ENCODE assay signal across 8 cellular contexts in genomic region chr13:110715395-110716234, GRCh38. TPM values are rescaled to one million over a fixed set of nuclear protein-coding genes. Genes with fewer than 3 reads are reported as not detected.
DNase-seq lines count a peak whose midpoint lies in the region; ATAC-seq, FAIRE-seq and TF ChIP-seq lines count a peak whose summit lies in the region.

No MANE protein-coding gene starts in this region.

- peak; percentile 98 for FAIRE-seq in GM12891 (lab: Jason Lieb, UNC)

- TF ChIP-seq EP300 in tibial nerve (IDR thresholded peaks at IDR 0.05): peak in 1 of 2 donors; percentile 84

- H3K9ac ChIP-seq in parathyroid adenoma: no peak overlapping the region

- WGBS in adipose tissue, 3 donors: 0 to 1% (median 0%) methylated on average over 71 to 73 of the region's 73 CpGs
- 1% methylated on average over 28 to 56 of the region's 73 CpGs for WGBS in tibial nerve, 2 donors

- peaks cover 8% of the 10 kb centered on the region for H3K36me3 ChIP-seq in cardiac muscle cell
- no peaks in the 10 kb centered on the region for H3K36me3 ChIP-seq in parathyroid adenoma (ENCODE audit: control insufficient read depth, insufficient read depth, low read length)
- H3K36me3 ChIP-seq in tibial nerve: peaks cover 0 to 17% (median 3%) of the 10 kb centered on the region in 3 donors

- peak; percentile 28 for TF ChIP-seq CTCF in cardiac muscle cell (IDR thresholded peaks at IDR 0.05; ENCODE audit: low read depth, low read length)
- peak; percentile 20 for TF ChIP-seq CTCF in parathyroid adenoma (IDR thresholded peaks at IDR 0.05)
- TF ChIP-seq CTCF in tibial nerve (IDR thresholded peaks at IDR 0.05): peak in 3 of 5 experiments; percentile 28 to 55 (median 44)

- TF ChIP-seq POLR2A in GM12891 (IDR thresholded peaks at IDR 0.05; ENCODE audit: low read depth, low read length) (no peak), tibial nerve (IDR thresholded peaks at IDR 0.05) (peak; percentile 82)

- H3K4me2 ChIP-seq in parathyroid adenoma (ENCODE audit: low read length): peak overlapping the region; percentile 95

- peak overlapping the region; percentile 75 for H2AFZ ChIP-seq in parathyroid adenoma

- peaks cover 4% of the 10 kb centered on the region for H3K79me2 ChIP-seq in parathyroid adenoma

- H3K27me3 ChIP-seq in cardiac muscle cell (no peaks in the 10 kb centered on the region), parathyroid adenoma (ENCODE audit: control insufficient read depth, insufficient read depth, low read length) (no peaks in the 10 kb centered on the region), tibial nerve (no peaks in the 10 kb centered on the region)

- H3K27ac ChIP-seq in adipose tissue (ENCODE audit: low read depth, low read length) (peak overlapping the region; percentile 73), cardiac muscle cell (peak overlapping the region; percentile 92), parathyroid adenoma (peak overlapping the region; percentile 93), tibial nerve (peak overlapping the region; percentile 98 to 100 (median 98))

- H3K9me3 ChIP-seq in cardiac muscle cell (ENCODE audit: low read depth) (no peaks in the 10 kb centered on the region), parathyroid adenoma (ENCODE audit: control insufficient read depth, low read length) (no peaks in the 10 kb centered on the region), tibial nerve (no peaks in the 10 kb centered on the region)

- H3K4me1 ChIP-seq in cardiac muscle cell (ENCODE audit: low read depth) (peaks cover 13% of the 10 kb centered on the region), parathyroid adenoma (no peaks in the 10 kb centered on the region), tibial nerve (peaks cover 0 to 35% (median 21%) of the 10 kb centered on the region in 4 donors)

- ATAC-seq in HG02840 (IDR thresholded peaks at IDR 0.05; ENCODE audit: low FRiP score, unreplicated experiment): peak; percentile 51

- DNase-seq in GM12891 (ENCODE audit: insufficient read length, low spot score) (peak; percentile 93), NCI-H1417 treated with DMSO at 0.1 percent for 48 hours (lab: John Stamatoyannopoulos, UW) (peak; percentile 100), SW480 (ENCODE audit: low spot score) (peak; percentile 100), cardiac muscle cell (ENCODE audit: low read depth in 1 of 2, low spot score in 1 of 2) (peak; percentile 99 to 100), tibial nerve (ENCODE audit: low spot score in 2 of 2) (peak; percentile 96 to 98)

- H3K4me3 ChIP-seq in cardiac muscle cell: peak overlapping the region; percentile 96
- H3K4me3 ChIP-seq in parathyroid adenoma (ENCODE audit: low read depth, low read length): peak overlapping the region; percentile 95
- peak overlapping the region; percentile 89 to 94 (median 92) for H3K4me3 ChIP-seq in tibial nerve

TF ChIP-seq in GM12891, 5 proteins besides CTCF, POLR2A, EP300 and RAD21:
- peak; percentile 14 for TF ChIP-seq PAX5 (IDR thresholded peaks at IDR 0.05; ENCODE audit: insufficient read depth, low read length, severe bottlenecking)
- TF ChIP-seq POLR2AphosphoS5 (IDR thresholded peaks at IDR 0.05; ENCODE audit: low read depth, low read length): no peak
- peak; percentile 64 for TF ChIP-seq TAF1 (IDR thresholded peaks at IDR 0.05; ENCODE audit: low read depth, low read length)

RNA-seq across cellular contexts. Expression of gene ING1, which starts 2.1 kb away (rescaled TPM):
- 19.1 TPM for polyA plus RNA-seq in GM12891 (2012; ENCODE audit: low read depth, missing spikeins)
- polyA plus RNA-seq in adipose tissue (10 to 100 TPM; 10.1 to 16.0 (median 11.7) TPM), cardiac muscle cell (16.5 and 22.2 TPM in 2 replicates)
- total RNA-seq in cardiac muscle cell (24.2 and 28.6 TPM in 2 replicates), tibial nerve (10 to 100 TPM; 23.6 to 32.2 (median 28.3) TPM)

RNA-seq across cellular contexts. Expression of gene CARS2, which starts 9.7 kb away (rescaled TPM):
- 67.0 TPM for polyA plus RNA-seq in GM12891 (2012; ENCODE audit: low read depth, missing spikeins)
- polyA plus RNA-seq in adipose tissue (10 to 100 TPM; 28.1 to 50.5 (median 43.1) TPM), cardiac muscle cell (61.7 and 94.6 TPM in 2 replicates)
- total RNA-seq in cardiac muscle cell (58.2 and 93.5 TPM in 2 replicates), tibial nerve (10 to 100 TPM; 33.7 to 68.4 (median 64.3) TPM)

Comparison
In these comparisons a context has a peak if more than half of its experiments do, and no peak if none do; other contexts are left out.
1. Peak in every context shown above with its lines: DNase-seq, ATAC-seq, H3K4me3 ChIP-seq and H3K27ac ChIP-seq.